In the genomic region with DNA sequence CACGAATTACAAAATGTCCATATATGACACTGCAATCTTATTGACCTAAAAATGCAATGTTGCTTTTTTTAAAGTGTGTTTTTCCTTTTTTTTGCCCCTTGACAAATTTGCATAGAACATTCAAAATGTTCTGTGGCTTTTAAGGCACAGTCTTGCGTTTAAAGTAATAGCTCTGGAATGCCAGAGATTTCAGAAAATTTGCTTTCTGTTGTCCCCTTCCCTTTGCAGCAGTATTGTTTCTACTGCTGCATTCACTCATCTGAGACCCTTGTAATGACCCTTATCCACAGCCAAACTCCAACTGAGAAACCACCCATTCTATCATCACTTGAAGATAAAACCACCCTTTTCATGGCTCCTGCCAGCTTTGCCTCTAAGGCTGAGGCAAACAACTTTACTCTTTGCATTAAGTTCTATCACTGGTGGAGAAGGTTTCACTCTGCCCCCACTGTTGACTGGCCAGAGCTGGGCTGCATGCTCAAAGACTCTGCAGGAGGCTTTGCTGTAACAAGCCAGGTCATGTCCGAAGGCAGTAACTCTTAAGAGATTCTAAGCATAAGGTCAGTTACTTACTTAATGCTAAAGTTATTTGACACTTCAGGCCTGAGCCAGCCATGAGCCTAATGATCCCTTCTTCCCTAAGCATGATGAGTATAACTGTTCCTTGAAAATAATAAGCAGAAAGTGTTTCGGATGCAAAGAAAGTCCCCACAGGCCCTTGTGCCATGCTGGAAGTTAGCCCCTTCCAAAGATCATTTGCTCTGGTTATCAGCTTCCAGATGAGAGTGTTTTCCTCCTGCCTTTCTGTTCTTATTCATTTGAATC, we compare ENCODE assay signal across 9 cellular contexts.
DNase-seq lines count a peak whose midpoint lies in the region; ATAC-seq and TF ChIP-seq lines count a peak whose summit lies in the region.
"Had no signal": no experiment of that assay in that cellular context is flagged by ENCODE, and none has a peak within 500 bp of the region (broad histone marks: within the 10 kb centered on the region; RNA-seq: fewer than 3 reads in every experiment).

No MANE protein-coding gene starts in this region.

- H3K4me1 ChIP-seq in body of pancreas (peaks cover 21% of the 10 kb centered on the region), hepatocyte (ENCODE audit: insufficient read depth) (peaks cover 13% of the 10 kb centered on the region)

- 77 to 78% methylated on average over 4 of the region's 4 CpGs for WGBS in body of pancreas, 2 donors
- 62% methylated on average over 4 of the region's 4 CpGs for WGBS in hepatocyte (ENCODE audit: low lambda C conversion rate, missing lambda C conversion rate)

- DNase-seq in GM04503 (ENCODE audit: low read depth) (peak; percentile 27), body of pancreas (no peak), hepatocyte (ENCODE audit: low spot score) (no peak), retina (peak; percentile 38), ecto neural progenitor cell (ENCODE audit: low spot score) (no peak)
- DNase-seq: SIG-M5 had no signal

- H3K4me3 ChIP-seq in body of pancreas = no peak overlapping the region
- H3K4me3 ChIP-seq in hepatocyte = no peak overlapping the region

- peaks cover 4% of the 10 kb centered on the region for H3K79me2 ChIP-seq in hepatocyte

- no peaks in the 10 kb centered on the region for H3K9me2 ChIP-seq in hepatocyte (replicated peaks; ENCODE audit: insufficient read depth)

- intact Hi-C loops in body of pancreas (cut with DNase I) = no loop called here

- H2AFZ ChIP-seq in hepatocyte = no peak overlapping the region

- H3K9me3 ChIP-seq in body of pancreas (no peaks in the 10 kb centered on the region), hepatocyte (ENCODE audit: low read depth) (no peaks in the 10 kb centered on the region)

- peak overlapping the region; percentile 25 for H3K4me2 ChIP-seq in hepatocyte

- peak overlapping the region in 3 of 4 donors; percentile 29 to 63 (median 53) for H3K27ac ChIP-seq in body of pancreas
- peak overlapping the region; percentile 48 for H3K27ac ChIP-seq in hepatocyte

- TF ChIP-seq POLR2A in body of pancreas (IDR thresholded peaks at IDR 0.05) = no peak

- no peak for ATAC-seq in body of pancreas
- no peak for ATAC-seq in HG02571 (IDR thresholded peaks at IDR 0.05; ENCODE audit: unreplicated experiment)
- no peak for ATAC-seq in GM19452 (IDR thresholded peaks at IDR 0.05; ENCODE audit: unreplicated experiment)
- ATAC-seq in HG03469 (IDR thresholded peaks at IDR 0.05; ENCODE audit: unreplicated experiment) = no peak

- H4K20me1 ChIP-seq in hepatocyte (ENCODE audit: insufficient read depth, poor library complexity, severe bottlenecking) = no peaks in the 10 kb centered on the region

- no peaks in the 10 kb centered on the region for H3K27me3 ChIP-seq in body of pancreas
- H3K27me3 ChIP-seq in hepatocyte = no peaks in the 10 kb centered on the region

- TF ChIP-seq CTCF in body of pancreas (IDR thresholded peaks at IDR 0.05) (no peak), hepatocyte (IDR thresholded peaks at IDR 0.05; ENCODE audit: poor library complexity) (no peak)

- H3K36me3 ChIP-seq in body of pancreas (replicated peaks in 1 of 2; ENCODE audit: insufficient read depth in 1 of 2, low read depth in 2 of 2) = peaks cover 0 to 3% of the 10 kb centered on the region in 2 donors
- H3K36me3 ChIP-seq in hepatocyte (replicated peaks; ENCODE audit: insufficient read depth, low read depth) = no peaks in the 10 kb centered on the region

Comparison
In these comparisons a context has a peak if more than half of its experiments do, and no peak if none do; other contexts are left out.
1. DNase-seq: peak in GM04503 (single experiment) and retina (single experiment); none in body of pancreas (0 of 4), hepatocyte (single experiment) and ecto neural progenitor cell (single experiment).